Comparison of ENCODE assay signal across 8 cellular contexts in genomic region chr20:34363062-34364012, GRCh38. TPM values are rescaled to one million over a fixed set of nuclear protein-coding genes. Genes with fewer than 3 reads are reported as not detected.
DNase-seq lines count a peak whose midpoint lies in the region; ATAC-seq, FAIRE-seq and TF ChIP-seq lines count a peak whose summit lies in the region.

Gene ITCH (plus strand): TSS chr20:34363273. CDS start chr20:34393812, 30,539 bp downstream.

- H3K4me3 ChIP-seq in WI38 (ENCODE audit: low read depth, low read length) = peak within 1 kb of the TSS; percentile 74
- peak within 1 kb of the TSS; percentile 97 for H3K4me3 ChIP-seq in bronchial epithelial cell (ENCODE audit: low read depth, low read length)

- TF ChIP-seq CTCF in WI38 (IDR thresholded peaks at IDR 0.05; ENCODE audit: low read depth, low read length) (no peak), bronchial epithelial cell (IDR thresholded peaks at IDR 0.05; ENCODE audit: insufficient read depth, low read length, severe bottlenecking) (no peak)

- H3K36me3 ChIP-seq in bronchial epithelial cell (ENCODE audit: control insufficient read depth, insufficient read depth, low read length) = no peaks in the 10 kb centered on the region

- peak; percentile 89 for ATAC-seq in GM18873 (IDR thresholded peaks at IDR 0.05; ENCODE audit: low FRiP score, unreplicated experiment)
- ATAC-seq in HG03139 (IDR thresholded peaks at IDR 0.05; ENCODE audit: unreplicated experiment) = peak; percentile 79

- FAIRE-seq in bronchial epithelial cell (lab: Jason Lieb, UNC) = no peak

- H3K27me3 ChIP-seq in bronchial epithelial cell (ENCODE audit: control insufficient read depth, insufficient read depth, low read length) = no peaks in the 10 kb centered on the region

- in situ Hi-C loops in ACHN (cut with HindIII; ENCODE audit: low pct_ligation_motif_present, low pct_unique_long_range_greater_than_20kb, low sequenced_read_pairs) = no loop called here

- DNase-seq in ACHN (peak; percentile 94), NCI-H2227 (lab: John Stamatoyannopoulos, UW; ENCODE audit: unreplicated experiment) (peak; percentile 96), bronchial epithelial cell (ENCODE audit: low read depth) (peak; percentile 88), iPS-NIHi7 (ENCODE audit: extremely low spot score) (peak; percentile 99), smooth muscle cell of the brain vasculature (ENCODE audit: low read depth, low spot score) (peak; percentile 86)

RNA-seq across cellular contexts. Expression of gene ITCH, which starts in this region (rescaled TPM):
- 83.7 and 93.2 TPM in 2 replicates for total RNA-seq in bronchial epithelial cell

Comparison
In these comparisons a context has a peak if more than half of its experiments do, and no peak if none do; other contexts are left out.
1. Peak in every context shown above with its lines: DNase-seq, ATAC-seq and H3K4me3 ChIP-seq.